Comparison of ENCODE assay signal across 21 cellular contexts in genomic region chr9:20962487-20962886, GRCh38.
DNase-seq lines count a peak whose midpoint lies in the region; ATAC-seq and TF ChIP-seq lines count a peak whose summit lies in the region.
"Had no signal": no experiment of that assay in that cellular context is flagged by ENCODE, and none has a peak within 500 bp of the region (broad histone marks: within the 10 kb centered on the region; RNA-seq: fewer than 3 reads in every experiment).

No MANE protein-coding gene starts in this region.

- ATAC-seq in central memory CD8-positive, alpha-beta T cell (replicated peaks; ENCODE audit: extremely low read depth, poor library complexity, severe bottlenecking), result no peak
- ATAC-seq in GM21367 (IDR thresholded peaks at IDR 0.05; ENCODE audit: unreplicated experiment) (no peak), HG02610 (IDR thresholded peaks at IDR 0.05; ENCODE audit: unreplicated experiment) (no peak)
- ATAC-seq: HCT116 had no signal

- H3K27ac Mint-ChIP-seq in central memory CD8-positive, alpha-beta T cell (ENCODE audit: low read depth), result peak overlapping the region; percentile 9
- H3K27ac Mint-ChIP-seq in nephron, result peak overlapping the region in 2 of 3 experiments; percentile 21 to 36
- H3K27ac Mint-ChIP-seq: CD14-positive monocyte; CD4-positive, alpha-beta memory T cell had no signal

- no peaks in the 10 kb centered on the region for H3K27me3 Mint-ChIP-seq in central memory CD8-positive, alpha-beta T cell
- no peaks in the 10 kb centered on the region for H3K27me3 Mint-ChIP-seq in nephron (ENCODE audit: low read depth)
- H3K27me3 Mint-ChIP-seq: CD4-positive, alpha-beta memory T cell had no signal

- no peak overlapping the region for H3K4me3 ChIP-seq in fibroblast of the aortic adventitia (ENCODE audit: low read depth, low read length)
- H3K4me3 ChIP-seq: BLaER1 treated with 17β-estradiol and CSF1 and Interleukin-3, amounts not matched to agents 10 nM and 100 nM had no signal

- no peak overlapping the region for H3K4me3 Mint-ChIP-seq in central memory CD8-positive, alpha-beta T cell
- H3K4me3 Mint-ChIP-seq in nephron, result no peak overlapping the region
- H3K4me3 Mint-ChIP-seq: CD14-positive monocyte; CD4-positive, alpha-beta memory T cell had no signal

- H3K9me3 Mint-ChIP-seq in central memory CD8-positive, alpha-beta T cell, result no peaks in the 10 kb centered on the region
- no peaks in the 10 kb centered on the region for H3K9me3 Mint-ChIP-seq in nephron

- no peaks in the 10 kb centered on the region for H3K4me1 Mint-ChIP-seq in central memory CD8-positive, alpha-beta T cell
- H3K4me1 Mint-ChIP-seq in nephron, result peaks cover 6% of the 10 kb centered on the region
- H3K4me1 Mint-ChIP-seq: CD14-positive monocyte; CD4-positive, alpha-beta memory T cell had no signal

- TF ChIP-seq CTCF in fibroblast of the aortic adventitia (IDR thresholded peaks at IDR 0.05; ENCODE audit: insufficient read depth, low read length) (no peak), nephron (IDR thresholded peaks at IDR 0.05; ENCODE audit: unreplicated experiment in 3 of 3) (no peak)

- no peaks in the 10 kb centered on the region for H3K36me3 Mint-ChIP-seq in central memory CD8-positive, alpha-beta T cell (ENCODE audit: insufficient read depth)
- peaks cover 55% of the 10 kb centered on the region for H3K36me3 Mint-ChIP-seq in nephron (ENCODE audit: low read depth)

- peak; percentile 3 for DNase-seq in GM03348 (ENCODE audit: low spot score)
- DNase-seq in central memory CD8-positive, alpha-beta T cell (ENCODE audit: low spot score in 2 of 2), result no peak
- DNase-seq in fibroblast of the aortic adventitia (ENCODE audit: low read depth), result peak; percentile 66
- no peak for DNase-seq in NCI-H187 (lab: John Stamatoyannopoulos, UW)
- no peak for DNase-seq in AG20443 (ENCODE audit: low spot score)
- DNase-seq: AML-193; BE2C; Calu3; CD4-positive, alpha-beta memory T cell; COR-L47; DMS53; DMS79 treated with DMSO at 0.1 percent for 48 hours; GF-D8; GOT3; H7 had no signal

Comparison
In these comparisons a context has a peak if more than half of its experiments do, and no peak if none do; other contexts are left out.
1. DNase-seq: peak in GM03348 (single experiment) and fibroblast of the aortic adventitia (single experiment); none in central memory CD8-positive, alpha-beta T cell (0 of 2), NCI-H187 (0 of 2) and AG20443 (single experiment).